18 cellular contexts compared by ENCODE assay signal in genomic region chr9:30575691-30576090, GRCh38.
DNase-seq lines count a peak whose midpoint lies in the region; ATAC-seq and TF ChIP-seq lines count a peak whose summit lies in the region.
"Had no signal": no experiment of that assay in that cellular context is flagged by ENCODE, and none has a peak within 500 bp of the region (broad histone marks: within the 10 kb centered on the region; RNA-seq: fewer than 3 reads in every experiment).

No MANE protein-coding gene starts in this region.

- H4K8ac ChIP-seq in H9 (replicated peaks; ENCODE audit: insufficient read length, low read depth, low read length), result no peak overlapping the region

- H3K9me3 Mint-ChIP-seq in H9, result no peaks in the 10 kb centered on the region
- no peaks in the 10 kb centered on the region for H3K9me3 Mint-ChIP-seq in dendritic cell treated with granulocyte-macrophage colony-stimulating factor and Interleukin-4, amounts not matched to agents 40 ng/mL and 50 ng/mL, for 4 days
- peaks cover 6% of the 10 kb centered on the region for H3K9me3 Mint-ChIP-seq in stimulated activated memory B cell treated with anti-CD40 and anti-IgM and Interleukin-4, amounts not matched to agents 10 μg/mL and 1 μg/mL and 100 μg/mL, for 72 hours
- peaks cover 14% of the 10 kb centered on the region for H3K9me3 Mint-ChIP-seq in activated T-helper 2 cell treated with anti-CD3 and anti-CD28 coated beads, Interferon-gamma antibody, Interleukin-2, Interleukin-4, amounts not matched to agents 10 μg/mL and 5 μg/mL and 100 μg/mL, durations not matched to agents 14 hours and 24 hours and 36 hours

- H3K27ac Mint-ChIP-seq in H9, result peak overlapping the region in 1 of 3 experiments; percentile 67; a peak in 1 of 7 replicates
- peak overlapping the region; percentile 62 for H3K27ac Mint-ChIP-seq in dendritic cell treated with granulocyte-macrophage colony-stimulating factor and Interleukin-4, amounts not matched to agents 40 ng/mL and 50 ng/mL, for 4 days
- H3K27ac Mint-ChIP-seq in stimulated activated memory B cell treated with anti-CD40 and anti-IgM and Interleukin-4, amounts not matched to agents 10 μg/mL and 1 μg/mL and 100 μg/mL, for 72 hours, result no peak overlapping the region
- no peak overlapping the region for H3K27ac Mint-ChIP-seq in activated T-helper 2 cell treated with anti-CD3 and anti-CD28 coated beads, Interferon-gamma antibody, Interleukin-2, Interleukin-4, amounts not matched to agents 10 μg/mL and 5 μg/mL and 100 μg/mL, durations not matched to agents 14 hours and 24 hours and 36 hours
- H3K27ac Mint-ChIP-seq: CD4-positive, alpha-beta memory T cell; HFFc6 had no signal

- no peak overlapping the region for H2BK15ac ChIP-seq in H9 (ENCODE audit: low read depth, low read length)

- TF ChIP-seq CTCF in H9 (conservative IDR thresholded peaks at IDR 0.05), result no peak
- no peak for TF ChIP-seq CTCF in tibial nerve (IDR thresholded peaks at IDR 0.05)

- no peaks in the 10 kb centered on the region for H3K4me1 Mint-ChIP-seq in H9
- no peaks in the 10 kb centered on the region for H3K4me1 Mint-ChIP-seq in dendritic cell treated with granulocyte-macrophage colony-stimulating factor and Interleukin-4, amounts not matched to agents 40 ng/mL and 50 ng/mL, for 4 days (ENCODE audit: low read depth)
- no peaks in the 10 kb centered on the region for H3K4me1 Mint-ChIP-seq in stimulated activated memory B cell treated with anti-CD40 and anti-IgM and Interleukin-4, amounts not matched to agents 10 μg/mL and 1 μg/mL and 100 μg/mL, for 72 hours
- no peaks in the 10 kb centered on the region for H3K4me1 Mint-ChIP-seq in activated T-helper 2 cell treated with anti-CD3 and anti-CD28 coated beads, Interferon-gamma antibody, Interleukin-2, Interleukin-4, amounts not matched to agents 10 μg/mL and 5 μg/mL and 100 μg/mL, durations not matched to agents 14 hours and 24 hours and 36 hours (ENCODE audit: low read depth)
- H3K4me1 Mint-ChIP-seq: CD4-positive, alpha-beta memory T cell had no signal

- H2BK120ac ChIP-seq in H9 (ENCODE audit: low read depth, low read length, poor library complexity, severe bottlenecking), result no peak overlapping the region

- no peak overlapping the region for H3K9ac ChIP-seq in H9 (ENCODE audit: extremely low read depth, insufficient read length, low read length)
- H3K9ac ChIP-seq: BLaER1 had no signal

- ATAC-seq in stimulated activated memory B cell treated with anti-CD40 and anti-IgM and Interleukin-4, amounts not matched to agents 10 μg/mL and 1 μg/mL and 100 μg/mL, for 72 hours, result peak; percentile 54
- ATAC-seq: Right ventricle myocardium inferior had no signal

- no peak overlapping the region for H4K91ac ChIP-seq in H9 (ENCODE audit: insufficient read length, low read depth, low read length)

- H3K4me1 ChIP-seq in H9 (ENCODE audit: insufficient read depth, low read length) (no peaks in the 10 kb centered on the region), tibial nerve (no peaks in the 10 kb centered on the region)
- H3K4me1 ChIP-seq: BLaER1, Peyer's patch had no signal

- no peak overlapping the region for H3K14ac ChIP-seq in H9 (ENCODE audit: insufficient read depth, low read length)

- H2BK12ac ChIP-seq in H9 (ENCODE audit: insufficient read length, low read depth, low read length), result no peak overlapping the region

- H2BK5ac ChIP-seq in H9 (ENCODE audit: insufficient read length, low read length), result no peak overlapping the region

- H3K4me3 Mint-ChIP-seq in H9, result no peak overlapping the region
- peak overlapping the region; percentile 53 for H3K4me3 Mint-ChIP-seq in dendritic cell treated with granulocyte-macrophage colony-stimulating factor and Interleukin-4, amounts not matched to agents 40 ng/mL and 50 ng/mL, for 4 days
- no peak overlapping the region for H3K4me3 Mint-ChIP-seq in stimulated activated memory B cell treated with anti-CD40 and anti-IgM and Interleukin-4, amounts not matched to agents 10 μg/mL and 1 μg/mL and 100 μg/mL, for 72 hours
- H3K4me3 Mint-ChIP-seq in activated T-helper 2 cell treated with anti-CD3 and anti-CD28 coated beads, Interferon-gamma antibody, Interleukin-2, Interleukin-4, amounts not matched to agents 10 μg/mL and 5 μg/mL and 100 μg/mL, durations not matched to agents 14 hours and 24 hours and 36 hours (ENCODE audit: low read depth), result no peak overlapping the region
- H3K4me3 Mint-ChIP-seq: CD4-positive, alpha-beta memory T cell; HFFc6 had no signal

- no peak overlapping the region for H3K18ac ChIP-seq in H9 (ENCODE audit: insufficient read length, low read depth, low read length)

- no peak overlapping the region for H3K23ac ChIP-seq in H9 (ENCODE audit: insufficient read length, low read depth, low read length)

- no peak overlapping the region for H4K5ac ChIP-seq in H9 (ENCODE audit: insufficient read length, low read depth, low read length)

- intact Hi-C loops in dendritic cell treated with granulocyte-macrophage colony-stimulating factor and Interleukin-4, amounts not matched to agents 40 ng/mL and 50 ng/mL, for 4 days (cut with micrococcal nuclease), result no loop called here
- intact Hi-C loops in activated T-helper 2 cell treated with anti-CD3 and anti-CD28 coated beads, Interferon-gamma antibody, Interleukin-2, Interleukin-4, amounts not matched to agents 10 μg/mL and 5 μg/mL and 100 μg/mL, durations not matched to agents 14 hours and 24 hours and 36 hours (cut with micrococcal nuclease), result no loop called here

- no peak overlapping the region for H2BK20ac ChIP-seq in H9 (ENCODE audit: low read depth, low read length, poor library complexity, severe bottlenecking)

- H3K79me1 ChIP-seq in H9 (ENCODE audit: insufficient read depth, low read depth, low read length, poor library complexity, severe bottlenecking), result no peaks in the 10 kb centered on the region

- H3K4ac ChIP-seq in H9 (ENCODE audit: low read depth, low read length), result no peak overlapping the region

- WGBS in H9 (ENCODE audit: extremely low coverage, insufficient read length, low lambda C conversion rate), result no CpG with 5 or more reads among the region's 12 CpGs
- WGBS in tibial nerve, 2 donors, result 92 to 98% methylated on average over 12 of the region's 12 CpGs

- peak; percentile 6 for DNase-seq in D341Med (ENCODE audit: low spot score)
- DNase-seq in H9, result peak; percentile 26
- no peak for DNase-seq in cerebellum (ENCODE audit: low spot score)
- no peak for DNase-seq in AG20443 (ENCODE audit: low spot score)
- DNase-seq in activated T-helper 2 cell treated with anti-CD3 and anti-CD28 coated beads, Interferon-gamma antibody, Interleukin-2, Interleukin-4, amounts not matched to agents 10 μg/mL and 5 μg/mL and 100 μg/mL, durations not matched to agents 14 hours and 24 hours and 36 hours (ENCODE audit: low spot score), result no peak
- DNase-seq in tibial nerve (ENCODE audit: low spot score in 2 of 2), result no peak
- DNase-seq: CD4-positive, alpha-beta memory T cell; HFFc6; KBM-7; NCI-H1417; NCI-H187; NCI-H2171 treated with DMSO at 0.1 percent for 48 hours; NCI-H446 treated with DMSO at 0.1 percent for 48 hours; Peyer's patch had no signal

- no peak for TF ChIP-seq EP300 in tibial nerve (IDR thresholded peaks at IDR 0.05)

- H3T11ph ChIP-seq in H9 (ENCODE audit: low read length), result no peak overlapping the region

- H2AK5ac ChIP-seq in H9 (ENCODE audit: insufficient read length, low read length), result no peak overlapping the region

- no peaks in the 10 kb centered on the region for H3K27me3 ChIP-seq in H9 (ENCODE audit: insufficient read depth, low read length)
- H3K27me3 ChIP-seq in tibial nerve, result no peaks in the 10 kb centered on the region
- H3K27me3 ChIP-seq: BLaER1, Peyer's patch had no signal

- H4K20me1 ChIP-seq in H9 (ENCODE audit: control insufficient read depth, insufficient read depth, insufficient read length), result no peaks in the 10 kb centered on the region
- H4K20me1 ChIP-seq: BLaER1 had no signal

- no peaks in the 10 kb centered on the region for H3K79me2 ChIP-seq in H9 (ENCODE audit: insufficient read depth, low read length)

- H3K4me2 ChIP-seq in H9 (ENCODE audit: insufficient read depth, insufficient read length, low read length), result no peak overlapping the region
- H3K4me2 ChIP-seq: BLaER1 had no signal

- H3K27ac ChIP-seq in H9 (ENCODE audit: insufficient read length, low read depth, low read length) (no peak overlapping the region), tibial nerve (no peak overlapping the region)
- H3K27ac ChIP-seq: BLaER1, Peyer's patch had no signal

- no peaks in the 10 kb centered on the region for H3K36me3 Mint-ChIP-seq in H9 (ENCODE audit: insufficient read depth in 1 of 3, low read depth in 3 of 3)
- no peaks in the 10 kb centered on the region for H3K36me3 Mint-ChIP-seq in dendritic cell treated with granulocyte-macrophage colony-stimulating factor and Interleukin-4, amounts not matched to agents 40 ng/mL and 50 ng/mL, for 4 days (ENCODE audit: low read depth)
- H3K36me3 Mint-ChIP-seq in stimulated activated memory B cell treated with anti-CD40 and anti-IgM and Interleukin-4, amounts not matched to agents 10 μg/mL and 1 μg/mL and 100 μg/mL, for 72 hours, result no peaks in the 10 kb centered on the region
- H3K36me3 Mint-ChIP-seq in activated T-helper 2 cell treated with anti-CD3 and anti-CD28 coated beads, Interferon-gamma antibody, Interleukin-2, Interleukin-4, amounts not matched to agents 10 μg/mL and 5 μg/mL and 100 μg/mL, durations not matched to agents 14 hours and 24 hours and 36 hours (ENCODE audit: low read depth), result no peaks in the 10 kb centered on the region
- H3K36me3 Mint-ChIP-seq: CD4-positive, alpha-beta memory T cell had no signal

- no peaks in the 10 kb centered on the region for H3K27me3 Mint-ChIP-seq in H9 (ENCODE audit: low read depth)
- H3K27me3 Mint-ChIP-seq in dendritic cell treated with granulocyte-macrophage colony-stimulating factor and Interleukin-4, amounts not matched to agents 40 ng/mL and 50 ng/mL, for 4 days, result no peaks in the 10 kb centered on the region
- H3K27me3 Mint-ChIP-seq in stimulated activated memory B cell treated with anti-CD40 and anti-IgM and Interleukin-4, amounts not matched to agents 10 μg/mL and 1 μg/mL and 100 μg/mL, for 72 hours, result no peaks in the 10 kb centered on the region
- no peaks in the 10 kb centered on the region for H3K27me3 Mint-ChIP-seq in activated T-helper 2 cell treated with anti-CD3 and anti-CD28 coated beads, Interferon-gamma antibody, Interleukin-2, Interleukin-4, amounts not matched to agents 10 μg/mL and 5 μg/mL and 100 μg/mL, durations not matched to agents 14 hours and 24 hours and 36 hours (ENCODE audit: low read depth)
- H3K27me3 Mint-ChIP-seq: CD4-positive, alpha-beta memory T cell had no signal

- no peak overlapping the region for H2AFZ ChIP-seq in H9 (ENCODE audit: low read length)

- TF ChIP-seq POLR2A in tibial nerve (IDR thresholded peaks at IDR 0.05), result no peak

- H3K9me3 ChIP-seq in H9 (ENCODE audit: control insufficient read depth, low read depth, low read length) (no peaks in the 10 kb centered on the region), tibial nerve (peaks cover 0 to 13% (median 0%) of the 10 kb centered on the region in 4 donors)
- H3K9me3 ChIP-seq: Peyer's patch had no signal

- H3K36me3 ChIP-seq in tibial nerve, result no peaks in the 10 kb centered on the region
- H3K36me3 ChIP-seq: BLaER1, Peyer's patch had no signal

- no peak overlapping the region for H3K56ac ChIP-seq in H9 (ENCODE audit: insufficient read length, low read depth, low read length)

- H3K4me3 ChIP-seq in tibial nerve, result no peak overlapping the region
- H3K4me3 ChIP-seq: BLaER1, Peyer's patch had no signal

- H3K23me2 ChIP-seq in H9 (ENCODE audit: insufficient read length, low read depth, low read length, poor library complexity, severe bottlenecking), result no peaks in the 10 kb centered on the region

Comparison
In these comparisons a context has a peak if more than half of its experiments do, and no peak if none do; other contexts are left out.
1. DNase-seq: peak in D341Med (single experiment) and H9 (single experiment); none in cerebellum (single experiment), AG20443 (single experiment), activated T-helper 2 cell treated with anti-CD3 and anti-CD28 coated beads, Interferon-gamma antibody, Interleukin-2, Interleukin-4, amounts not matched to agents 10 μg/mL and 5 μg/mL and 100 μg/mL, durations not matched to agents 14 hours and 24 hours and 36 hours (single experiment) and tibial nerve (0 of 2).